ENCODE assay signal across 1 cellular context in the genomic region with DNA sequence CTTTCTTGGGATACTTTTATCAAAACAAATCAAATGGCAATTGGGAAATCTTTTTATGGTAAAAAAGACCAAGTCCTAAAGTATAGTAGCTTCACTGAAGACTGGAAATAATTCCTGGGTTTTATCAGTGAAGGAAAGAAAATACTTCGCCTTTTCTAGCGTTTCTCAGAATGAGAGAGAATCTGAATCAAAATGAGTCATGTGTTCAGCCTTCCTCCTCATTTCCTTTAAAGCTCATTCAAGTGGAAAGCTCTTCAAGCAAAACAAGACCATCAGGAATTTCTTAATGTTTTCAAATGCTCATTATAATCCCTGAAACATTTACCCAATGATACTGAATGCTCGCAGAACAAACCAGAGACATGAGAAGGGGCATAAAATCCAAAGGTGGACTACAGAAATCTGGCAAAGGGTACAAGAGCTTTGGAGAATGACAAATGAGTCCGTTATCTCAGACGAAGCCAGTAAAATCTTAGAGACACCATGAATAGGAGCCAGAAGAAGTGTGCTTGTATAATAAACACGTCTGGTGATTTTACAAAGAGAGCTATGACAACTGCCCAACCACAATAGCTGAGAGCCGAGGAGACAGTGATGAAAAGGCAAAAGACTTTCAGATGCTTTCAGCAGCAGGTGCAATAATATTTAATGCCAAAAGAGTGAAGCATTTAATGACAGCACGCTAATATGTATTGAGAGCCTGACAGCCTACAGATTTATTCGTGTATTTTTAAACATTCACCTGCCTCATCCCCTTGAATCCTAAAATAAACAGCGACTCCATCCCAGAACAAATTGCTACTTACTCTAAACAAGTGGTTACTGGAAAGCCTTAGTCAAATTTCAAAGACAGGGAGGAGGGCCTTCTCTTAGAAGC.
TF ChIP-seq lines count a peak whose summit lies in the region.

No MANE protein-coding gene starts in this region.

TF ChIP-seq in HEK293, 187 proteins besides CTCF, POLR2A, EP300 and RAD21 (continued from another document):
- TF ChIP-seq, protein P1, sequence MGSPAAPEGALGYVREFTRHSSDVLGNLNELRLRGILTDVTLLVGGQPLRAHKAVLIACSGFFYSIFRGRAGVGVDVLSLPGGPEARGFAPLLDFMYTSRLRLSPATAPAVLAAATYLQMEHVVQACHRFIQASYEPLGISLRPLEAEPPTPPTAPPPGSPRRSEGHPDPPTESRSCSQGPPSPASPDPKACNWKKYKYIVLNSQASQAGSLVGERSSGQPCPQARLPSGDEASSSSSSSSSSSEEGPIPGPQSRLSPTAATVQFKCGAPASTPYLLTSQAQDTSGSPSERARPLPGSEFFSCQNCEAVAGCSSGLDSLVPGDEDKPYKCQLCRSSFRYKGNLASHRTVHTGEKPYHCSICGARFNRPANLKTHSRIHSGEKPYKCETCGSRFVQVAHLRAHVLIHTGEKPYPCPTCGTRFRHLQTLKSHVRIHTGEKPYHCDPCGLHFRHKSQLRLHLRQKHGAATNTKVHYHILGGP (tag by site-specific recombination; IDR thresholded peaks at IDR 0.05): peak; percentile 93
- TF ChIP-seq ZNF768 (tag by site-specific recombination; IDR thresholded peaks at IDR 0.05): no peak
- TF ChIP-seq ZFP3 (tag by site-specific recombination; IDR thresholded peaks at IDR 0.05; ENCODE audit: low read depth): no peak
- 0 out of 2 replicates have a peak, but pooled peaks have one; percentile 20 for TF ChIP-seq ZNF423 (tag by site-specific recombination; IDR thresholded peaks at IDR 0.05)
- TF ChIP-seq ZNF639 (tag by site-specific recombination; IDR thresholded peaks at IDR 0.05): peak; percentile 84
